Comparison of ENCODE assay signal across 18 cellular contexts in genomic region chr21:33510826-33511225, GRCh38. TPM values are rescaled to one million over a fixed set of nuclear protein-coding genes. Genes with fewer than 3 reads are reported as not detected.
A peak's percentile ranks its signal among the peaks of the same experiment; 100 is the strongest.
DNase-seq lines count a peak whose midpoint lies in the region; ATAC-seq, FAIRE-seq and TF ChIP-seq lines count a peak whose summit lies in the region.
"Had no signal": no experiment of that assay in that cellular context is flagged by ENCODE, and none has a peak within 500 bp of the region (broad histone marks: within the 10 kb centered on the region; RNA-seq: fewer than 3 reads in every experiment).

No MANE protein-coding gene starts in this region.

- intact Hi-C loops in GM12878 (cut with micrococcal nuclease; ENCODE audit: unreplicated experiment): no loop called here

- no peak for TF ChIP-seq POLR2A in GM12878 (IDR thresholded peaks at IDR 0.05; ENCODE audit: low read depth, low read length)

- no peak overlapping the region for H3K4me3 Mint-ChIP-seq in T-helper 1 cell treated with Interleukin-12 subunit alpha and Interleukin-12 subunit beta and Interleukin-4 antibody, amounts not matched to agents 30 μg/mL and 1 μg/mL, for 36 hours
- H3K4me3 Mint-ChIP-seq: CD8-positive, alpha-beta memory T cell; HFFc6 had no signal

- H3K79me2 ChIP-seq in GM12878 (ENCODE audit: control insufficient read depth, insufficient read depth, low read length): no peaks in the 10 kb centered on the region

- peaks cover 4% of the 10 kb centered on the region for H3K9me3 Mint-ChIP-seq in T-helper 1 cell treated with Interleukin-12 subunit alpha and Interleukin-12 subunit beta and Interleukin-4 antibody, amounts not matched to agents 30 μg/mL and 1 μg/mL, for 36 hours
- H3K9me3 Mint-ChIP-seq: HFFc6 had no signal

- in situ Hi-C loops in GM12878 (cut with MboI): no loop called here

- no peak overlapping the region for H3K9ac ChIP-seq in GM12878 (ENCODE audit: control insufficient read depth, insufficient read depth, low read length)
- H3K9ac ChIP-seq: BLaER1 had no signal

- TF ChIP-seq CTCF in GM12878 (IDR thresholded peaks at IDR 0.05 in 2 of 3, conservative IDR thresholded peaks at IDR 0.05 in 1 of 3; ENCODE audit: control insufficient read depth in 2 of 3, extremely low read depth in 1 of 3, insufficient read depth in 1 of 3, low read depth in 3 of 3, low read length in 3 of 3): no peak

- POLR2A ChIA-PET in GM12878 (lab: Charles Lee): no interaction called here

- SMC1A ChIA-PET in GM12878 (lab: Charles Lee; ENCODE audit: uncharacterized antibody, unreplicated experiment): interaction anchor here (1.4 kb wide), 1 partner anchor 14 kb away, joined by 3 read pairs; no protein-coding TSS in a partner anchor

- ATAC-seq in GM12878: no peak

- FAIRE-seq in GM12878 (lab: Jason Lieb, UNC): no peak
- FAIRE-seq in RCC 7860 (lab: Jason Lieb, UNC): no peak
- FAIRE-seq: GM19239, HTR-8/SVneo had no signal

- no peaks in the 10 kb centered on the region for H4K20me1 ChIP-seq in GM12878 (ENCODE audit: control insufficient read depth, insufficient read depth)
- H4K20me1 ChIP-seq: BLaER1 had no signal

- peaks cover 17% of the 10 kb centered on the region for H3K4me1 Mint-ChIP-seq in T-helper 1 cell treated with Interleukin-12 subunit alpha and Interleukin-12 subunit beta and Interleukin-4 antibody, amounts not matched to agents 30 μg/mL and 1 μg/mL, for 36 hours (ENCODE audit: low read depth)
- H3K4me1 Mint-ChIP-seq: CD8-positive, alpha-beta memory T cell had no signal

- no peak for TF ChIP-seq RAD21 in GM12878 (IDR thresholded peaks at IDR 0.05; ENCODE audit: insufficient read depth, low read depth, low read length)

- H3K4me3 ChIP-seq in GM12878 (no peak overlapping the region), thymus (ENCODE audit: low read length) (no peak overlapping the region)
- H3K4me3 ChIP-seq: BLaER1 had no signal

- H3K27me3 ChIP-seq in GM12878 (replicated peaks in 1 of 2; ENCODE audit: control insufficient read depth in 2 of 2, insufficient read depth in 2 of 2, low read length in 1 of 2): no peaks in the 10 kb centered on the region
- H3K27me3 ChIP-seq in thymus (ENCODE audit: control insufficient read depth, insufficient read depth): no peaks in the 10 kb centered on the region
- H3K27me3 ChIP-seq: BLaER1 had no signal

- H3K36me3 Mint-ChIP-seq in T-helper 1 cell treated with Interleukin-12 subunit alpha and Interleukin-12 subunit beta and Interleukin-4 antibody, amounts not matched to agents 30 μg/mL and 1 μg/mL, for 36 hours (ENCODE audit: low read depth): peaks cover 46% of the 10 kb centered on the region

- peaks cover 1 to 20% of the 10 kb centered on the region in 2 experiments for H3K36me3 ChIP-seq in GM12878 (ENCODE audit: control insufficient read depth in 2 of 2, insufficient read depth in 2 of 2, low read length in 1 of 2)
- H3K36me3 ChIP-seq in thymus (ENCODE audit: control insufficient read depth, insufficient read depth): peaks cover 23% of the 10 kb centered on the region

- no peak for TF ChIP-seq EP300 in GM12878 (IDR thresholded peaks at IDR 0.05; ENCODE audit: borderline replicate concordance in 1 of 2, control insufficient read depth in 1 of 2, low read depth in 2 of 2, low read length in 2 of 2)

- H3K27ac Mint-ChIP-seq in T-helper 1 cell treated with Interleukin-12 subunit alpha and Interleukin-12 subunit beta and Interleukin-4 antibody, amounts not matched to agents 30 μg/mL and 1 μg/mL, for 36 hours: peak overlapping the region; percentile 10
- H3K27ac Mint-ChIP-seq: HFFc6 had no signal

- TSS peak; percentile 25 for BruUV-seq in GM12878 (replicated peaks; lab: Mats Ljungman, UMichigan)

- RAD21 ChIA-PET in GM12878 (lab: Charles Lee; ENCODE audit: unreplicated experiment): no interaction called here

- H3K27ac ChIP-seq in GM12878 (ENCODE audit: control insufficient read depth, insufficient read depth): no peak overlapping the region
- H3K27ac ChIP-seq in thymus (ENCODE audit: low read depth): peak overlapping the region; percentile 12
- H3K27ac ChIP-seq: 22Rv1, BLaER1 had no signal

- DNase-seq in T-helper 1 cell: no peak
- DNase-seq in GM12878 (ENCODE audit: low read depth, low spot score): no peak
- DNase-seq in inferior parietal cortex (ENCODE audit: extremely low spot score): peak; percentile 5
- no peak for DNase-seq in RCC 7860 (ENCODE audit: low spot score)
- no peak for DNase-seq in NCI-H2171 treated with DMSO at 0.1 percent for 48 hours (lab: John Stamatoyannopoulos, UW)
- no peak for DNase-seq in activated naive CD4-positive, alpha-beta T cell (lab: John Stamatoyannopoulos, UW)
- DNase-seq: Caco-2; CD8-positive, alpha-beta memory T cell; DND-41; GDM1; HCEC 1CT; HFFc6 had no signal

- H3K27me3 Mint-ChIP-seq in T-helper 1 cell treated with Interleukin-12 subunit alpha and Interleukin-12 subunit beta and Interleukin-4 antibody, amounts not matched to agents 30 μg/mL and 1 μg/mL, for 36 hours (ENCODE audit: low read depth): no peaks in the 10 kb centered on the region
- H3K27me3 Mint-ChIP-seq: CD8-positive, alpha-beta memory T cell had no signal

- 91% methylated on average over 8 of the region's 8 CpGs for WGBS in GM12878 (ENCODE audit: insufficient coverage, insufficient replicate concordance, low lambda C conversion rate, missing lambda C conversion rate)
- 92% methylated on average over 8 of the region's 8 CpGs for WGBS in thymus

- H2AFZ ChIP-seq in GM12878 (ENCODE audit: control insufficient read depth, low read depth, low read length): no peak overlapping the region

- H3K4me1 ChIP-seq in GM12878 (ENCODE audit: control insufficient read depth, insufficient read depth, low read length): no peaks in the 10 kb centered on the region
- no peaks in the 10 kb centered on the region for H3K4me1 ChIP-seq in thymus (ENCODE audit: control insufficient read depth, insufficient read depth, low read length)
- H3K4me1 ChIP-seq: BLaER1, Caco-2 had no signal

- H3K9me3 ChIP-seq in GM12878 (replicated peaks; ENCODE audit: control insufficient read depth, insufficient read depth, low read length) (no peaks in the 10 kb centered on the region; the same call in 2 of the 3 replicates), thymus (ENCODE audit: control insufficient read depth) (no peaks in the 10 kb centered on the region)
- H3K9me3 ChIP-seq: BLaER1, Caco-2 had no signal

- H3K4me2 ChIP-seq in GM12878 (ENCODE audit: control insufficient read depth, insufficient read depth): no peak overlapping the region
- H3K4me2 ChIP-seq: BLaER1 had no signal

- CTCF ChIA-PET in GM12878 (lab: Yijun Ruan, JAX): no interaction called here

RNA-seq across cellular contexts. Expression of gene DNAJC28, which starts 19.3 kb away (rescaled TPM):
- total RNA-seq in GM12878 (2013; cell fraction: nucleolus; rRNA removed): 1.4 and 1.6 TPM in 2 replicates
- total RNA-seq in GM12878 (2014; rRNA removed) (0.45 and 0.49 TPM in 2 replicates), GM12878 (2014; rRNA removed; fragmentation: Illumina TruSeq; extraction: Trizol) (0.63 and 0.74 TPM in 2 replicates), GM12878 (2021) (0.26 and 0.58 TPM in 2 replicates)
- 0.41 TPM for polyA plus RNA-seq in GM12878 (2011; ENCODE audit: low read depth)
- polyA plus RNA-seq in GM12878 (2011; rRNA removed) (0.34 and 0.88 TPM in 2 replicates), GM12878 (2014; fragmentation: Illumina TruSeq; extraction: Trizol) (0.32 and 0.54 TPM in 2 replicates), GM12878 (2014; fragmentation: Nextera tagmentation; extraction: Ambion mirVana) (under 1 TPM; 0.53 to 0.77 TPM), GM12878 (2014; rRNA removed) (0.46 and 0.59 TPM in 2 replicates), GM12878 (2016; fragmentation: Nextera tagmentation; extraction: Ambion mirVana) (under 1 TPM; 0.29 to 0.55 TPM), thymus (3.9 TPM)
- polyA plus RNA-seq in GM12878 (2011; cell fraction: cytosol; rRNA removed): 0.06 and 0.12 TPM in 2 replicates
- polyA plus RNA-seq in GM12878 (2011; cell fraction: nucleus; rRNA removed): 0.12 and 0.18 TPM in 2 replicates
- polyA plus RNA-seq in GM12878 (2012): 0.58 and 0.63 TPM in 2 replicates
- 0.21 and 0.29 TPM in 2 replicates for polyA minus RNA-seq in GM12878 (2011; rRNA and poly(A)+ RNA removed)
- polyA minus RNA-seq in GM12878 (2011; cell fraction: cytosol; rRNA and poly(A)+ RNA removed): not detected in 2 replicates
- polyA minus RNA-seq in GM12878 (2011; cell fraction: nucleus; rRNA and poly(A)+ RNA removed): 0.57 and 0.73 TPM in 2 replicates

RNA-seq across cellular contexts. Expression of gene TMEM50B, which starts 31.1 kb away (rescaled TPM):
- total RNA-seq in GM12878 (2013; cell fraction: nucleolus; rRNA removed): 53.5 and 61.4 TPM in 2 replicates
- total RNA-seq in GM12878 (2014; rRNA removed): 15.1 and 17.6 TPM in 2 replicates
- 13.2 and 13.3 TPM in 2 replicates for total RNA-seq in GM12878 (2014; rRNA removed; fragmentation: Illumina TruSeq; extraction: Trizol)
- total RNA-seq in GM12878 (2021): 10.4 and 12.1 TPM in 2 replicates
- 13.5 TPM for polyA plus RNA-seq in GM12878 (2011; ENCODE audit: low read depth)
- 26.0 and 32.9 TPM in 2 replicates for polyA plus RNA-seq in GM12878 (2011; rRNA removed)
- 13.5 and 16.9 TPM in 2 replicates for polyA plus RNA-seq in GM12878 (2011; cell fraction: cytosol; rRNA removed)
- 29.8 and 32.0 TPM in 2 replicates for polyA plus RNA-seq in GM12878 (2011; cell fraction: nucleus; rRNA removed)
- 12.8 and 15.4 TPM in 2 replicates for polyA plus RNA-seq in GM12878 (2012)
- polyA plus RNA-seq in GM12878 (2014; fragmentation: Illumina TruSeq; extraction: Trizol): 13.8 and 20.7 TPM in 2 replicates
- 10 to 100 TPM; 15.9 to 23.8 TPM for polyA plus RNA-seq in GM12878 (2014; fragmentation: Nextera tagmentation; extraction: Ambion mirVana)
- polyA plus RNA-seq in GM12878 (2014; rRNA removed): 17.6 and 20.5 TPM in 2 replicates
- polyA plus RNA-seq in GM12878 (2016; fragmentation: Nextera tagmentation; extraction: Ambion mirVana): 10 to 100 TPM; 41.6 to 42.1 TPM
- polyA minus RNA-seq in GM12878 (2011; rRNA and poly(A)+ RNA removed): 5.9 and 8.0 TPM in 2 replicates
- polyA minus RNA-seq in GM12878 (2011; cell fraction: cytosol; rRNA and poly(A)+ RNA removed): 3.1 and 4.1 TPM in 2 replicates
- polyA minus RNA-seq in GM12878 (2011; cell fraction: nucleus; rRNA and poly(A)+ RNA removed): 4.2 and 7.0 TPM in 2 replicates
- polyA plus RNA-seq in thymus: 99.1 TPM

RNA-seq across cellular contexts. Expression of gene GART, which starts 31.1 kb away (rescaled TPM):
- total RNA-seq in GM12878 (2013; cell fraction: nucleolus; rRNA removed): 305 and 315 TPM in 2 replicates
- total RNA-seq in GM12878 (2014; rRNA removed) (96.6 and 104 TPM in 2 replicates), GM12878 (2014; rRNA removed; fragmentation: Illumina TruSeq; extraction: Trizol) (115 and 116 TPM in 2 replicates), GM12878 (2021) (142 and 145 TPM in 2 replicates)
- 39.3 TPM for polyA plus RNA-seq in GM12878 (2011; ENCODE audit: low read depth)
- polyA plus RNA-seq in GM12878 (2011; rRNA removed) (44.7 and 52.5 TPM in 2 replicates), GM12878 (2014; fragmentation: Illumina TruSeq; extraction: Trizol) (150 and 157 TPM in 2 replicates), GM12878 (2014; fragmentation: Nextera tagmentation; extraction: Ambion mirVana) (10 to 100 TPM; 74.8 to 80.3 TPM), GM12878 (2014; rRNA removed) (64.0 and 68.3 TPM in 2 replicates), GM12878 (2016; fragmentation: Nextera tagmentation; extraction: Ambion mirVana) (100 to 1,000 TPM; 177 to 178 TPM), thymus (29.5 TPM)
- 29.1 and 34.3 TPM in 2 replicates for polyA plus RNA-seq in GM12878 (2011; cell fraction: cytosol; rRNA removed)
- polyA plus RNA-seq in GM12878 (2011; cell fraction: nucleus; rRNA removed): 54.0 and 74.7 TPM in 2 replicates
- polyA plus RNA-seq in GM12878 (2012): 39.5 and 49.2 TPM in 2 replicates
- polyA minus RNA-seq in GM12878 (2011; rRNA and poly(A)+ RNA removed): 35.4 and 42.8 TPM in 2 replicates
- polyA minus RNA-seq in GM12878 (2011; cell fraction: cytosol; rRNA and poly(A)+ RNA removed): 21.5 and 28.3 TPM in 2 replicates
- 31.3 and 44.2 TPM in 2 replicates for polyA minus RNA-seq in GM12878 (2011; cell fraction: nucleus; rRNA and poly(A)+ RNA removed)

RNA-seq across cellular contexts. Expression of gene SON, which starts 32.0 kb away (rescaled TPM):
- 294 and 296 TPM in 2 replicates for total RNA-seq in GM12878 (2013; cell fraction: nucleolus; rRNA removed)
- total RNA-seq in GM12878 (2014; rRNA removed) (130 and 146 TPM in 2 replicates), GM12878 (2014; rRNA removed; fragmentation: Illumina TruSeq; extraction: Trizol) (122 and 133 TPM in 2 replicates), GM12878 (2021) (250 and 270 TPM in 2 replicates)
- polyA plus RNA-seq in GM12878 (2011; ENCODE audit: low read depth): 119 TPM
- polyA plus RNA-seq in GM12878 (2011; rRNA removed) (94.8 and 95.7 TPM in 2 replicates), GM12878 (2014; fragmentation: Illumina TruSeq; extraction: Trizol) (232 and 307 TPM in 2 replicates), GM12878 (2014; fragmentation: Nextera tagmentation; extraction: Ambion mirVana) (100 to 1,000 TPM; 418 to 788 TPM), GM12878 (2014; rRNA removed) (113 and 131 TPM in 2 replicates), GM12878 (2016; fragmentation: Nextera tagmentation; extraction: Ambion mirVana) (100 to 1,000 TPM; 462 to 491 TPM), thymus (265 TPM)
- 79.8 and 109 TPM in 2 replicates for polyA plus RNA-seq in GM12878 (2011; cell fraction: cytosol; rRNA removed)
- 266 and 369 TPM in 2 replicates for polyA plus RNA-seq in GM12878 (2011; cell fraction: nucleus; rRNA removed)
- polyA plus RNA-seq in GM12878 (2012): 145 and 206 TPM in 2 replicates
- polyA minus RNA-seq in GM12878 (2011; rRNA and poly(A)+ RNA removed): 196 and 218 TPM in 2 replicates
- 76.0 and 102 TPM in 2 replicates for polyA minus RNA-seq in GM12878 (2011; cell fraction: cytosol; rRNA and poly(A)+ RNA removed)
- 107 and 132 TPM in 2 replicates for polyA minus RNA-seq in GM12878 (2011; cell fraction: nucleus; rRNA and poly(A)+ RNA removed)
